In the genomic region with DNA sequence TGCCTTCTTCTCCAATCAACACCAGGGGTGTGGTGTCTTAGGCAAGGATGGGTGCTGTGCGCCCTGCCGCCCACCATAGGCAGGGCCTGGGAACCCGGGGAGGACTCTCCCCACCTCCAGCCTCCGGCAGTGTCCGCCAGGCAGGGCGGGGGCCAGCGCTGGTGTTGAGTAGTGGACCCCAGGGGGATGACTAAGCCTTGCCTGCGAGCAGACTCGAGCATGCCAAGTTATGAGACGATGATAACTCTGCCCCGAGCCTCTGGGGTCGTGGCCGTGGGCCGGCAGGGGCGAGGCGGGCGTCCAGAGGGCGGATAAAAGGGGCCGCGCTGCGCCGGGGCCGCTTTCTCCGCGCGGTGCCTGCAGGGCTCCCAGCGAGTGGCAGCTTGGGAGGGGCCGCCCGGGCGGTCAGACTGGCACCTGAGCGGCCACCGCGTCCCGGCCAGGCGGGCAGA, we compare ENCODE assay signal across 9 cellular contexts. TPM values are rescaled to one million over a fixed set of nuclear protein-coding genes. Genes with fewer than 3 reads are reported as not detected.
DNase-seq lines count a peak whose midpoint lies in the region; FAIRE-seq and TF ChIP-seq lines count a peak whose summit lies in the region.
"Had no signal": no experiment of that assay in that cellular context is flagged by ENCODE, and none has a peak within 500 bp of the region (broad histone marks: within the 10 kb centered on the region; RNA-seq: fewer than 3 reads in every experiment).

Gene MEDAG, plus strand, starts transcription at position 340 of the 452 bp plus-strand sequence. CDS start 245 bp downstream, outside the sequence.

- H3K79me2 ChIP-seq in trophoblast cell (ENCODE audit: control insufficient read depth, insufficient read depth, low read length, poor library complexity): peaks cover 2% of the 10 kb centered on the region

- peak within 1 kb of the TSS; percentile 37 for H2AFZ ChIP-seq in trophoblast cell (ENCODE audit: insufficient read depth, low read length, poor library complexity)

- H3K9ac ChIP-seq in trophoblast cell (ENCODE audit: low read length): no peak within 1 kb of the TSS
- H3K9ac ChIP-seq: BLaER1 treated with 17β-estradiol and CSF1 and Interleukin-3, amounts not matched to agents 10 nM and 100 nM had no signal

- TF ChIP-seq CTCF in AG09319 (IDR thresholded peaks at IDR 0.05; ENCODE audit: low read depth, low read length): no peak
- no peak for TF ChIP-seq CTCF in brain (conservative IDR thresholded peaks at IDR 0.05)
- no peak for TF ChIP-seq CTCF in right atrium auricular region (IDR thresholded peaks at IDR 0.05)

- H3K9me3 Mint-ChIP-seq in brain: peaks cover 0 to 6% (median 0%) of the 10 kb centered on the region in 5 experiments

- peaks cover 32% of the 10 kb centered on the region for H3K4me1 Mint-ChIP-seq in brain

- H3K36me3 ChIP-seq in right atrium auricular region (no peaks in the 10 kb centered on the region), trophoblast cell (ENCODE audit: control insufficient read depth in 1 of 2, insufficient read depth in 2 of 2, low read length in 2 of 2) (peaks cover 0 to 2% of the 10 kb centered on the region in 2 experiments)
- H3K36me3 ChIP-seq: BLaER1 treated with 17β-estradiol and CSF1 and Interleukin-3, amounts not matched to agents 10 nM and 100 nM had no signal

- H2BK5ac ChIP-seq in trophoblast cell (ENCODE audit: low read depth, low read length, poor library complexity): peak within 1 kb of the TSS; percentile 73

- DNase-seq in AG09319 (ENCODE audit: extremely low read depth, low read depth) (peak; percentile 24), right atrium auricular region (ENCODE audit: low spot score) (peak; percentile 95), trophoblast cell (no peak), SIG-M5 treated with dmso at 0.1 percent for 504 hours (lab: John Stamatoyannopoulos, UW; ENCODE audit: unreplicated experiment) (no peak), foreskin melanocyte (no peak), GM12892 (ENCODE audit: insufficient read length) (no peak), NOMO-1 treated with dmso at 0.1 percent for 144 hours (lab: John Stamatoyannopoulos, UW; ENCODE audit: unreplicated experiment) (no peak)

- no peaks in the 10 kb centered on the region for H3K27me3 ChIP-seq in right atrium auricular region
- no peaks in the 10 kb centered on the region for H3K27me3 ChIP-seq in trophoblast cell (ENCODE audit: insufficient read depth, low read length)
- H3K27me3 ChIP-seq: BLaER1 treated with 17β-estradiol and CSF1 and Interleukin-3, amounts not matched to agents 10 nM and 100 nM had no signal

- H2BK12ac ChIP-seq in trophoblast cell (ENCODE audit: low read length): peak within 1 kb of the TSS; percentile 93

- no peaks in the 10 kb centered on the region for H3K36me3 Mint-ChIP-seq in brain

- peak within 1 kb of the TSS; percentile 89 for H2AK5ac ChIP-seq in trophoblast cell (ENCODE audit: low read length)

- WGBS in trophoblast cell (ENCODE audit: extremely low coverage, insufficient coverage, insufficient read length): no CpG with 5 or more reads among the region's 35 CpGs

- no peak for FAIRE-seq in GM12892 (lab: Jason Lieb, UNC)

- peak within 1 kb of the TSS in 2 of 5 experiments; percentile 12 to 58 for H3K4me3 Mint-ChIP-seq in brain

- H3K27ac ChIP-seq in right atrium auricular region (peak within 1 kb of the TSS; percentile 77), trophoblast cell (ENCODE audit: low read depth, low read length) (peak within 1 kb of the TSS; percentile 73)

- peaks cover 38% of the 10 kb centered on the region for H3K27me3 Mint-ChIP-seq in brain

- peaks cover 0 to 35% of the 10 kb centered on the region in 2 donors for H3K4me1 ChIP-seq in right atrium auricular region
- H3K4me1 ChIP-seq in trophoblast cell (ENCODE audit: control insufficient read depth in 1 of 2, insufficient read depth in 2 of 2, low read length in 2 of 2): peaks cover 18 to 25% of the 10 kb centered on the region in 2 experiments

- peak within 1 kb of the TSS; percentile 61 for H3K4ac ChIP-seq in trophoblast cell (ENCODE audit: low read depth, low read length)

- H4K91ac ChIP-seq in trophoblast cell (ENCODE audit: low read depth, low read length): peak within 1 kb of the TSS; percentile 93

- peak within 1 kb of the TSS; percentile 56 for H2BK120ac ChIP-seq in trophoblast cell (ENCODE audit: insufficient read depth, low read length, poor library complexity)

- H4K8ac ChIP-seq in trophoblast cell (ENCODE audit: low read depth, low read length): peak within 1 kb of the TSS; percentile 85

- TF ChIP-seq POLR2A in GM12892 (IDR thresholded peaks at IDR 0.05; ENCODE audit: low read depth, low read length): no peak

- no peak within 1 kb of the TSS for H3K23ac ChIP-seq in trophoblast cell (ENCODE audit: low read length)

- peak within 1 kb of the TSS in 3 of 5 experiments; percentile 5 to 69 (median 42) for H3K27ac Mint-ChIP-seq in brain

- peak within 1 kb of the TSS; percentile 56 for H3K4me2 ChIP-seq in trophoblast cell (ENCODE audit: low read length)

- H4K12ac ChIP-seq in trophoblast cell (ENCODE audit: low read depth, low read length): peak within 1 kb of the TSS; percentile 51

- H3K14ac ChIP-seq in trophoblast cell (ENCODE audit: low read length): peak within 1 kb of the TSS; percentile 36

- peak within 1 kb of the TSS; percentile 88 for H3K18ac ChIP-seq in trophoblast cell (ENCODE audit: low read length)

- H3K79me1 ChIP-seq in trophoblast cell (ENCODE audit: low read length): peaks cover 20% of the 10 kb centered on the region

- H3K4me3 ChIP-seq in right atrium auricular region (peak within 1 kb of the TSS; percentile 45 to 57), trophoblast cell (ENCODE audit: low read depth, low read length) (peak within 1 kb of the TSS; percentile 63)
- H3K4me3 ChIP-seq: BLaER1 treated with 17β-estradiol and CSF1 and Interleukin-3, amounts not matched to agents 10 nM and 100 nM had no signal

- H3K9me3 ChIP-seq in right atrium auricular region (no peaks in the 10 kb centered on the region), trophoblast cell (ENCODE audit: insufficient read depth, low read depth, low read length) (no peaks in the 10 kb centered on the region)

RNA-seq across cellular contexts. Expression of gene MEDAG, which starts in this region (rescaled TPM):
- 0.98 TPM for polyA plus RNA-seq in brain (ENCODE audit: insufficient read depth, low read depth, low replicate concordance)
- total RNA-seq in right atrium auricular region: 10 to 100 TPM; 37.4 to 42.4 TPM
- polyA plus RNA-seq in trophoblast cell (2013): 0.58 and 0.63 TPM in 2 replicates
- not detected for polyA plus RNA-seq in GM12892 (2012; ENCODE audit: missing spikeins)

Comparison
In these comparisons a context has a peak if more than half of its experiments do, and no peak if none do; other contexts are left out.
1. DNase-seq: peak in AG09319 (single experiment) and right atrium auricular region (single experiment); none in trophoblast cell (0 of 2), SIG-M5 treated with dmso at 0.1 percent for 504 hours (single experiment), foreskin melanocyte (single experiment), GM12892 (single experiment) and NOMO-1 treated with dmso at 0.1 percent for 144 hours (single experiment).